In genomic region chrX:81121513-81122363, GRCh38 we compare ENCODE assay signal across 8 cellular contexts.
DNase-seq lines count a peak whose midpoint lies in the region; ATAC-seq and FAIRE-seq lines count a peak whose summit lies in the region.

No MANE protein-coding gene starts in this region.

- H3K27me3 Mint-ChIP-seq in natural killer cell treated with Interleukin-12 subunit alpha and Interleukin-12 subunit beta and Interleukin-15 and Interleukin-18, amount 100 ng/mL, for 72 hours = peaks cover 9 to 12% of the 10 kb centered on the region in 2 donors

- ATAC-seq in GM21390 (IDR thresholded peaks at IDR 0.05; ENCODE audit: unreplicated experiment) = peak; percentile 94
- ATAC-seq in natural killer cell treated with Interleukin-12 subunit alpha and Interleukin-12 subunit beta and Interleukin-15 and Interleukin-18, amount 100 ng/mL, for 72 hours = peak; percentile 98 to 99

- H3K9me3 Mint-ChIP-seq in natural killer cell treated with Interleukin-12 subunit alpha and Interleukin-12 subunit beta and Interleukin-15 and Interleukin-18, amount 100 ng/mL, for 72 hours = no peaks in the 10 kb centered on the region

- peak overlapping the region; percentile 67 to 71 for H3K27ac Mint-ChIP-seq in natural killer cell treated with Interleukin-12 subunit alpha and Interleukin-12 subunit beta and Interleukin-15 and Interleukin-18, amount 100 ng/mL, for 72 hours

- DNase-seq in Caki2 (ENCODE audit: low read depth) = peak; percentile 88
- peak; percentile 21 for DNase-seq in HTR-8/SVneo (ENCODE audit: insufficient read length, low spot score)
- DNase-seq in RPMI8226 = peak; percentile 95
- DNase-seq in activated T-helper 9 cell treated with anti-CD3 and anti-CD28 coated beads, Interleukin-2, amount 50 U/mL, for 16 hours (ENCODE audit: low read depth) = peak; percentile 76
- DNase-seq in fibroblast of the conjunctiva (ENCODE audit: low read depth) = peak; percentile 85
- DNase-seq in natural killer cell treated with Interleukin-12 subunit alpha and Interleukin-12 subunit beta and Interleukin-15 and Interleukin-18, amount 100 ng/mL, for 72 hours (ENCODE audit: low spot score) = peak; percentile 88
- peak; percentile 74 to 84 (median 78) for DNase-seq in stimulated activated naive CD4-positive, alpha-beta T cell (lab: John Stamatoyannopoulos, UW)

- no peak for FAIRE-seq in HTR-8/SVneo (lab: Jason Lieb, UNC)

- H3K4me1 Mint-ChIP-seq in natural killer cell treated with Interleukin-12 subunit alpha and Interleukin-12 subunit beta and Interleukin-15 and Interleukin-18, amount 100 ng/mL, for 72 hours (ENCODE audit: low read depth in 2 of 2) = peaks cover 8 to 21% of the 10 kb centered on the region in 2 donors

- peak overlapping the region; percentile 96 for H3K4me3 Mint-ChIP-seq in natural killer cell treated with Interleukin-12 subunit alpha and Interleukin-12 subunit beta and Interleukin-15 and Interleukin-18, amount 100 ng/mL, for 72 hours

- no peaks in the 10 kb centered on the region for H3K36me3 Mint-ChIP-seq in natural killer cell treated with Interleukin-12 subunit alpha and Interleukin-12 subunit beta and Interleukin-15 and Interleukin-18, amount 100 ng/mL, for 72 hours

- in situ Hi-C loops in Caki2 (cut with HindIII; ENCODE audit: low pct_unique_long_range_greater_than_20kb, low sequenced_read_pairs) = no loop called here

Comparison
In these comparisons a context has a peak if more than half of its experiments do, and no peak if none do; other contexts are left out.
1. Peak in every context shown above with its lines: DNase-seq and ATAC-seq.
2. DNase-seq: peak in every context shown above with its lines; median percentile 95 in RPMI8226; 88 in Caki2; 88 in natural killer cell treated with Interleukin-12 subunit alpha and Interleukin-12 subunit beta and Interleukin-15 and Interleukin-18, amount 100 ng/mL, for 72 hours; 85 in fibroblast of the conjunctiva; 78 in stimulated activated naive CD4-positive, alpha-beta T cell; 76 in activated T-helper 9 cell treated with anti-CD3 and anti-CD28 coated beads, Interleukin-2, amount 50 U/mL, for 16 hours; 21 in HTR-8/SVneo.